8 cellular contexts compared by ENCODE assay signal in genomic region chr6:99520855-99521556, GRCh38. TPM values are rescaled to one million over a fixed set of nuclear protein-coding genes. Genes with fewer than 3 reads are reported as not detected.
DNase-seq lines count a peak whose midpoint lies in the region; ATAC-seq and TF ChIP-seq lines count a peak whose summit lies in the region.

No MANE protein-coding gene starts in this region.

- no peaks in the 10 kb centered on the region; the same call in 1 of the 2 replicates for H3K9me2 ChIP-seq in GM23248 (ENCODE audit: insufficient read depth)
- no peaks in the 10 kb centered on the region for H3K9me2 ChIP-seq in Karpas-422 (replicated peaks; ENCODE audit: insufficient read depth, low read length)

- peak in 2 of 4 donors; percentile 75 to 84 for TF ChIP-seq POLR2A in esophagus squamous epithelium (IDR thresholded peaks at IDR 0.05)

- peak overlapping the region; percentile 92 for H3K4me3 ChIP-seq in GM23248
- H3K4me3 ChIP-seq in Karpas-422 (ENCODE audit: low read length), result peak overlapping the region; percentile 93
- H3K4me3 ChIP-seq in esophagus squamous epithelium, result peak overlapping the region; percentile 55 to 92 (median 82)

- H3K27ac ChIP-seq in GM23248 (peak overlapping the region; percentile 88), Karpas-422 (ENCODE audit: low read length) (peak overlapping the region; percentile 85), esophagus squamous epithelium (peak overlapping the region; percentile 87 to 95 (median 95))

- H3K9me3 Mint-ChIP-seq in activated T-helper 1 cell treated with anti-CD3 and anti-CD28 coated beads, Interleukin-12 subunit alpha, Interleukin-12 subunit beta, Interleukin-2, Interleukin-4 antibody, amounts not matched to agents 30 ng/mL and 10 ng/mL and 1 ng/mL, durations not matched to agents 14 hours and 24 hours and 36 hours, result no peaks in the 10 kb centered on the region
- no peaks in the 10 kb centered on the region for H3K9me3 Mint-ChIP-seq in naive B cell

- in situ Hi-C loops in GM23248 (cut with MboI), result no loop called here

- no peaks in the 10 kb centered on the region for H3K36me3 ChIP-seq in GM23248 (ENCODE audit: low read depth)
- 0 out of 2 replicates have a peak, but pooled peaks cover under 1% of the 10 kb centered on the region for H3K36me3 ChIP-seq in Karpas-422 (ENCODE audit: insufficient read depth, low read length)
- no peaks in the 10 kb centered on the region for H3K36me3 ChIP-seq in esophagus squamous epithelium

- peak overlapping the region; percentile 98 for H3K4me3 Mint-ChIP-seq in activated T-helper 1 cell treated with anti-CD3 and anti-CD28 coated beads, Interleukin-12 subunit alpha, Interleukin-12 subunit beta, Interleukin-2, Interleukin-4 antibody, amounts not matched to agents 30 ng/mL and 10 ng/mL and 1 ng/mL, durations not matched to agents 14 hours and 24 hours and 36 hours
- peak overlapping the region; percentile 93 to 99 (median 97) for H3K4me3 Mint-ChIP-seq in naive B cell

- no peaks in the 10 kb centered on the region for H3K9me3 ChIP-seq in GM23248 (ENCODE audit: low read depth)
- no peaks in the 10 kb centered on the region for H3K9me3 ChIP-seq in Karpas-422 (ENCODE audit: low read length)
- H3K9me3 ChIP-seq in esophagus squamous epithelium, result no peaks in the 10 kb centered on the region

- H3K4me1 ChIP-seq in GM23248 (ENCODE audit: insufficient read depth) (peaks cover 17% of the 10 kb centered on the region), Karpas-422 (ENCODE audit: low read length) (peaks cover 42% of the 10 kb centered on the region), esophagus squamous epithelium (peaks cover 0 to 27% (median 2%) of the 10 kb centered on the region in 3 donors)

- H3F3A ChIP-seq in GM23248 (ENCODE audit: insufficient read depth), result peaks cover 20% of the 10 kb centered on the region

- peaks cover 1% of the 10 kb centered on the region for H3K36me3 Mint-ChIP-seq in activated T-helper 1 cell treated with anti-CD3 and anti-CD28 coated beads, Interleukin-12 subunit alpha, Interleukin-12 subunit beta, Interleukin-2, Interleukin-4 antibody, amounts not matched to agents 30 ng/mL and 10 ng/mL and 1 ng/mL, durations not matched to agents 14 hours and 24 hours and 36 hours (ENCODE audit: low read depth)
- H3K36me3 Mint-ChIP-seq in naive B cell, result no peaks in the 10 kb centered on the region

- H3K4me1 Mint-ChIP-seq in activated T-helper 1 cell treated with anti-CD3 and anti-CD28 coated beads, Interleukin-12 subunit alpha, Interleukin-12 subunit beta, Interleukin-2, Interleukin-4 antibody, amounts not matched to agents 30 ng/mL and 10 ng/mL and 1 ng/mL, durations not matched to agents 14 hours and 24 hours and 36 hours (ENCODE audit: low read depth), result peaks cover 20% of the 10 kb centered on the region
- peaks cover 24 to 30% (median 24%) of the 10 kb centered on the region in 3 donors for H3K4me1 Mint-ChIP-seq in naive B cell

- peak overlapping the region; percentile 94 for H2AFZ ChIP-seq in GM23248
- peak overlapping the region; percentile 94 for H2AFZ ChIP-seq in Karpas-422 (ENCODE audit: low read length)

- ATAC-seq in naive B cell (ENCODE audit: low read depth in 2 of 2), result peak; percentile 83 to 88

- H3K9ac ChIP-seq in GM23248, result peak overlapping the region; percentile 85
- H3K9ac ChIP-seq in Karpas-422 (ENCODE audit: low read length), result peak overlapping the region; percentile 93

- H3K79me2 ChIP-seq in GM23248 (ENCODE audit: insufficient read depth) (peaks cover 40% of the 10 kb centered on the region), Karpas-422 (ENCODE audit: low read length) (peaks cover 42% of the 10 kb centered on the region)

- intact Hi-C loops in activated T-helper 1 cell treated with anti-CD3 and anti-CD28 coated beads, Interleukin-12 subunit alpha, Interleukin-12 subunit beta, Interleukin-2, Interleukin-4 antibody, amounts not matched to agents 30 ng/mL and 10 ng/mL and 1 ng/mL, durations not matched to agents 14 hours and 24 hours and 36 hours (cut with micrococcal nuclease), result loop anchor here (1.0 to 5.0 kb wide), 4 partner anchors 47 to 574 kb away; partner anchors contain the start of genes CCNC and FBXL4
- intact Hi-C loops in esophagus squamous epithelium (cut with DNase I), result no loop called here

- H3K27me3 Mint-ChIP-seq in activated T-helper 1 cell treated with anti-CD3 and anti-CD28 coated beads, Interleukin-12 subunit alpha, Interleukin-12 subunit beta, Interleukin-2, Interleukin-4 antibody, amounts not matched to agents 30 ng/mL and 10 ng/mL and 1 ng/mL, durations not matched to agents 14 hours and 24 hours and 36 hours (ENCODE audit: insufficient read depth), result peaks cover 12% of the 10 kb centered on the region
- H3K27me3 Mint-ChIP-seq in naive B cell, result no peaks in the 10 kb centered on the region

- WGBS in GM23248 (ENCODE audit: low coverage in 1 of 2, low lambda C conversion rate in 2 of 2, missing lambda C conversion rate in 2 of 2), 2 experiments, result 1 to 2% methylated on average over 45 of the region's 45 CpGs
- WGBS in esophagus squamous epithelium, 2 donors, result 0 to 1% methylated on average over 28 to 32 of the region's 45 CpGs

- DNase-seq in ELR (ENCODE audit: low read depth) (peak; percentile 90), GM23248 (peak; percentile 95), Karpas-422 (peak; percentile 93), RKO (ENCODE audit: low spot score) (peak; percentile 90), esophagus squamous epithelium (lab: John Stamatoyannopoulos, UW) (peak; percentile 2), naive B cell (peak; percentile 63)
- DNase-seq in activated T-helper 1 cell treated with anti-CD3 and anti-CD28 coated beads, Interleukin-12 subunit alpha, Interleukin-12 subunit beta, Interleukin-2, Interleukin-4 antibody, amounts not matched to agents 30 ng/mL and 10 ng/mL and 1 ng/mL, durations not matched to agents 14 hours and 24 hours and 36 hours (ENCODE audit: low spot score), result peak; percentile 68
- DNase-seq in stimulated activated naive CD4-positive, alpha-beta T cell treated with Interleukin-2 at 50 U/mL for 16 hours (lab: John Stamatoyannopoulos, UW), result peak; percentile 64

- peak overlapping the region; percentile 96 for H3K27ac Mint-ChIP-seq in activated T-helper 1 cell treated with anti-CD3 and anti-CD28 coated beads, Interleukin-12 subunit alpha, Interleukin-12 subunit beta, Interleukin-2, Interleukin-4 antibody, amounts not matched to agents 30 ng/mL and 10 ng/mL and 1 ng/mL, durations not matched to agents 14 hours and 24 hours and 36 hours
- H3K27ac Mint-ChIP-seq in naive B cell, result peak overlapping the region; percentile 89 to 96 (median 94)

- no peaks in the 10 kb centered on the region for H3K27me3 ChIP-seq in GM23248 (replicated peaks; ENCODE audit: insufficient read depth)
- H3K27me3 ChIP-seq in Karpas-422 (ENCODE audit: low read length), result no peaks in the 10 kb centered on the region
- H3K27me3 ChIP-seq in esophagus squamous epithelium, result no peaks in the 10 kb centered on the region

- no peaks in the 10 kb centered on the region for H4K20me1 ChIP-seq in GM23248 (ENCODE audit: insufficient read depth)
- no peaks in the 10 kb centered on the region for H4K20me1 ChIP-seq in Karpas-422 (ENCODE audit: insufficient read depth, low read depth, low read length)

- peak; percentile 77 to 93 (median 86) for TF ChIP-seq CTCF in esophagus squamous epithelium (IDR thresholded peaks at IDR 0.05)

- H3K4me2 ChIP-seq in GM23248 (ENCODE audit: unreplicated experiment), result peak overlapping the region; percentile 87
- peak overlapping the region; percentile 74 for H3K4me2 ChIP-seq in Karpas-422 (ENCODE audit: low read depth, low read length, poor library complexity, severe bottlenecking)

RNA-seq across cellular contexts. Expression of gene USP45, which starts 5.8 kb away (rescaled TPM):
- total RNA-seq in GM23248 (2014; rRNA removed; shearing (Covaris generic)), result 9.4 and 14.4 TPM in 2 replicates
- polyA plus RNA-seq in GM23248 (2016; fragmentation: Nextera tagmentation; extraction: Ambion mirVana) (12.2 and 13.2 TPM in 2 replicates), naive B cell (ENCODE audit: low read depth in 6 of 6) (10 to 100 TPM in 2 of 6 donors, 1 to 10 TPM in 4; 7.3 to 16.1 (median 9.3) TPM)
- 31.8 and 53.3 TPM in 2 replicates for total RNA-seq in Karpas-422 (2014; rRNA removed; shearing (Covaris generic); ENCODE audit: low replicate concordance)
- total RNA-seq in activated T-helper 1 cell treated with anti-CD3 and anti-CD28 coated beads, Interleukin-12 subunit alpha, Interleukin-12 subunit beta, Interleukin-2, Interleukin-4 antibody, amounts not matched to agents 30 ng/mL and 10 ng/mL and 1 ng/mL, durations not matched to agents 14 hours and 24 hours and 36 hours, result 19.2 and 22.4 TPM in 2 replicates
- total RNA-seq in esophagus squamous epithelium, result 10 to 100 TPM in 1 of 4 donors, 1 to 10 TPM in 3; 5.2 to 13.7 (median 8.2) TPM

RNA-seq across cellular contexts. Expression of gene CCNC, which starts 47.5 kb away (rescaled TPM):
- 78.5 and 89.3 TPM in 2 replicates for total RNA-seq in GM23248 (2014; rRNA removed; shearing (Covaris generic))
- polyA plus RNA-seq in GM23248 (2016; fragmentation: Nextera tagmentation; extraction: Ambion mirVana), result 48.6 and 53.9 TPM in 2 replicates
- 65.0 and 104 TPM in 2 replicates for total RNA-seq in Karpas-422 (2014; rRNA removed; shearing (Covaris generic); ENCODE audit: low replicate concordance)
- total RNA-seq in activated T-helper 1 cell treated with anti-CD3 and anti-CD28 coated beads, Interleukin-12 subunit alpha, Interleukin-12 subunit beta, Interleukin-2, Interleukin-4 antibody, amounts not matched to agents 30 ng/mL and 10 ng/mL and 1 ng/mL, durations not matched to agents 14 hours and 24 hours and 36 hours, result 51.3 and 54.0 TPM in 2 replicates
- 10 to 100 TPM; 35.6 to 69.4 (median 67.1) TPM for total RNA-seq in esophagus squamous epithelium
- 10 to 100 TPM; 41.4 to 49.7 (median 44.1) TPM for polyA plus RNA-seq in naive B cell (ENCODE audit: low read depth in 6 of 6)

Comparison
In these comparisons a context has a peak if more than half of its experiments do, and no peak if none do; other contexts are left out.
1. Peak in every context shown above with its lines: DNase-seq, ATAC-seq, H3K4me3 ChIP-seq and H3K27ac ChIP-seq.
2. DNase-seq: peak in every context shown above with its lines; median percentile 95 in GM23248; 93 in Karpas-422; 90 in ELR; 90 in RKO; 68 in activated T-helper 1 cell treated with anti-CD3 and anti-CD28 coated beads, Interleukin-12 subunit alpha, Interleukin-12 subunit beta, Interleukin-2, Interleukin-4 antibody, amounts not matched to agents 30 ng/mL and 10 ng/mL and 1 ng/mL, durations not matched to agents 14 hours and 24 hours and 36 hours; 64 in stimulated activated naive CD4-positive, alpha-beta T cell treated with Interleukin-2 at 50 U/mL for 16 hours; 63 in naive B cell; 2 in esophagus squamous epithelium.